30 cellular contexts compared by ENCODE assay signal in genomic region chr3:98726084-98726483, GRCh38. TPM values are rescaled to one million over a fixed set of nuclear protein-coding genes. Genes with fewer than 3 reads are reported as not detected.
DNase-seq lines count a peak whose midpoint lies in the region; FAIRE-seq and TF ChIP-seq lines count a peak whose summit lies in the region.
"Had no signal": no experiment of that assay in that cellular context is flagged by ENCODE, and none has a peak within 500 bp of the region (broad histone marks: within the 10 kb centered on the region; RNA-seq: fewer than 3 reads in every experiment).

No MANE protein-coding gene starts in this region.

- no peaks in the 10 kb centered on the region for H3K79me2 ChIP-seq in endothelial cell of umbilical vein (ENCODE audit: control insufficient read depth, insufficient read depth, low read length)

- no peak overlapping the region for H3K27ac Mint-ChIP-seq in glutamatergic neuron (ENCODE audit: unreplicated experiment)
- H3K27ac Mint-ChIP-seq: activated T-cell treated with anti-CD3 and anti-CD28 coated beads, Interleukin-2, amount 50 U/mL, for 72 hours; CD8-positive, alpha-beta memory T cell; effector memory CD8-positive, alpha-beta T cell; type B pancreatic cell; WTC11 had no signal

- H3K27me3 ChIP-seq in endothelial cell of umbilical vein (ENCODE audit: control insufficient read depth in 2 of 2, insufficient read depth in 2 of 2, low read length in 2 of 2) (no peaks in the 10 kb centered on the region), BE2C (no peaks in the 10 kb centered on the region)

- no peak overlapping the region for H2AFZ ChIP-seq in endothelial cell of umbilical vein (ENCODE audit: low read depth, low read length)
- H2AFZ ChIP-seq: PC-9 had no signal

- H3K9ac ChIP-seq in endothelial cell of umbilical vein (replicated peaks; ENCODE audit: extremely low read depth, insufficient read depth, low read length): no peak overlapping the region

- H4K20me1 ChIP-seq in endothelial cell of umbilical vein (replicated peaks; ENCODE audit: control insufficient read depth, extremely low read depth, insufficient read depth, low read length): no peaks in the 10 kb centered on the region

- H3K4me2 ChIP-seq in endothelial cell of umbilical vein (ENCODE audit: insufficient read depth, low read length): no peak overlapping the region
- H3K4me2 ChIP-seq: PC-9 had no signal

- H3K4me3 ChIP-seq in endothelial cell of umbilical vein (replicated peaks in 1 of 3; ENCODE audit: insufficient read depth in 1 of 3, low read depth in 1 of 3, low read length in 3 of 3) (no peak overlapping the region), BE2C (ENCODE audit: low read depth, low read length) (no peak overlapping the region)
- H3K4me3 ChIP-seq: coronary artery, HAP-1, left lung, PC-9 had no signal

- H3K27ac ChIP-seq in endothelial cell of umbilical vein (ENCODE audit: insufficient read depth, low read depth, low read length): no peak overlapping the region
- H3K27ac ChIP-seq: coronary artery, left lung, PC-9 had no signal

- peaks cover 16% of the 10 kb centered on the region for H3K4me1 ChIP-seq in endothelial cell of umbilical vein (ENCODE audit: control insufficient read depth, extremely low read depth, insufficient read depth, low read length)
- H3K4me1 ChIP-seq in BE2C: no peaks in the 10 kb centered on the region
- H3K4me1 ChIP-seq: left lung had no signal

- H3K9me3 ChIP-seq in endothelial cell of umbilical vein (replicated peaks; ENCODE audit: control insufficient read depth, insufficient read depth, low read length) (no peaks in the 10 kb centered on the region), BE2C (no peaks in the 10 kb centered on the region)
- H3K9me3 ChIP-seq: HAP-1, left lung had no signal

- TF ChIP-seq POLR2A in endothelial cell of umbilical vein (IDR thresholded peaks at IDR 0.05; ENCODE audit: low read depth, low read length): no peak

- H3K36me3 ChIP-seq in endothelial cell of umbilical vein (ENCODE audit: control insufficient read depth in 2 of 2, extremely low read depth in 1 of 2, insufficient read depth in 2 of 2, low read length in 2 of 2): no peaks in the 10 kb centered on the region
- H3K36me3 ChIP-seq in BE2C: no peaks in the 10 kb centered on the region
- H3K36me3 ChIP-seq: HAP-1, left lung had no signal

- peak; percentile 23 for DNase-seq in GM03348 (ENCODE audit: low spot score)
- peak; percentile 26 for DNase-seq in RPMI7951 (ENCODE audit: low read depth)
- peak; percentile 47 for DNase-seq in endothelial cell of umbilical vein (ENCODE audit: low read depth, low spot score)
- DNase-seq in NCI-H2196 (lab: John Stamatoyannopoulos, UW; ENCODE audit: unreplicated experiment): no peak
- no peak for DNase-seq in BE2C
- no peak for DNase-seq in glutamatergic neuron
- DNase-seq in NCI-H1436 (lab: John Stamatoyannopoulos, UW): no peak
- DNase-seq: activated CD4-positive, alpha-beta T cell treated with anti-CD3 and anti-CD28 coated beads, Interleukin-2, amount 50 U/mL, for 1 hour; activated naive CD4-positive, alpha-beta T cell; activated T-cell treated with anti-CD3 and anti-CD28 coated beads, Interleukin-2, amount 50 U/mL, for 72 hours; CD8-positive, alpha-beta memory T cell; DMS 273 treated with DMSO at 0.1 percent for 48 hours; effector memory CD8-positive, alpha-beta T cell; hippocampal formation; Karpas-422; left lung; MV-4-11; NCI-H1694; NCI-H524; PC-9; right cardiac atrium; Right ventricle myocardium superior; stimulated activated CD4-positive, alpha-beta T cell treated with anti-CD3 and anti-CD28 coated beads, Interleukin-12 subunit alpha, Interleukin-12 subunit beta, amount 100 ng/mL, for 4 hours; stimulated activated CD4-positive, alpha-beta T cell treated with anti-CD3 and anti-CD28 coated beads, Interleukin-4, amount 100 ng/mL, for 1 hour; T-helper 9 cell had no signal

- H3K36me3 Mint-ChIP-seq in glutamatergic neuron (ENCODE audit: unreplicated experiment): no peaks in the 10 kb centered on the region
- H3K36me3 Mint-ChIP-seq: type B pancreatic cell, WTC11 had no signal

- TF ChIP-seq CTCF in endothelial cell of umbilical vein (IDR thresholded peaks at IDR 0.05; ENCODE audit: extremely low read depth in 1 of 2, insufficient read depth in 1 of 2, low read depth in 1 of 2, low read length in 2 of 2): no peak
- TF ChIP-seq CTCF in BE2C (IDR thresholded peaks at IDR 0.05; ENCODE audit: low read depth, low read length): no peak
- no peak for TF ChIP-seq CTCF in glutamatergic neuron (IDR thresholded peaks at IDR 0.05; ENCODE audit: partially characterized antibody, unreplicated experiment)

- no peak overlapping the region for H3K4me3 Mint-ChIP-seq in glutamatergic neuron (ENCODE audit: unreplicated experiment)
- H3K4me3 Mint-ChIP-seq: activated T-cell treated with anti-CD3 and anti-CD28 coated beads, Interleukin-2, amount 50 U/mL, for 72 hours; CD8-positive, alpha-beta memory T cell; effector memory CD8-positive, alpha-beta T cell; type B pancreatic cell; WTC11 had no signal

- intact Hi-C loops in endothelial cell of umbilical vein (cut with micrococcal nuclease): no loop called here

- no peak for FAIRE-seq in endothelial cell of umbilical vein (lab: Jason Lieb, UNC)
- FAIRE-seq: frontal cortex had no signal

- no TSS peak for BruUV-seq in endothelial cell of umbilical vein (replicated peaks; lab: Mats Ljungman, UMichigan)

- no peaks in the 10 kb centered on the region for H3K9me1 ChIP-seq in endothelial cell of umbilical vein (replicated peaks; ENCODE audit: control insufficient read depth, extremely low read depth, insufficient read depth, low read length)

- dilution Hi-C loops in endothelial cell of umbilical vein (cut with MboI; ENCODE audit: extremely low pct_ligation_motif_present, low sequenced_read_pairs): no loop called here

- POLR2A ChIA-PET in endothelial cell of umbilical vein (lab: Charles Lee): no interaction called here

- no peaks in the 10 kb centered on the region for H3K9me3 Mint-ChIP-seq in glutamatergic neuron (ENCODE audit: unreplicated experiment)
- H3K9me3 Mint-ChIP-seq: activated T-cell treated with anti-CD3 and anti-CD28 coated beads, Interleukin-2, amount 50 U/mL, for 72 hours; CD8-positive, alpha-beta memory T cell; effector memory CD8-positive, alpha-beta T cell; type B pancreatic cell had no signal

- CTCF ChIA-PET in endothelial cell of umbilical vein (lab: Charles Lee): interaction anchor here (1.0 to 1.7 kb wide), 5 partner anchors 9 to 447 kb away, joined by 3 to 7 read pairs (median 4); no protein-coding TSS in a partner anchor

- H3K27me3 Mint-ChIP-seq in glutamatergic neuron (ENCODE audit: unreplicated experiment): peaks cover 2% of the 10 kb centered on the region
- H3K27me3 Mint-ChIP-seq: type B pancreatic cell had no signal

- peaks cover 6% of the 10 kb centered on the region for H3K4me1 Mint-ChIP-seq in glutamatergic neuron (ENCODE audit: low read depth, unreplicated experiment)
- H3K4me1 Mint-ChIP-seq: CD8-positive, alpha-beta memory T cell had no signal

TF ChIP-seq in endothelial cell of umbilical vein, 7 proteins besides CTCF, POLR2A, EP300 and RAD21:
- TF ChIP-seq EZH2 (IDR thresholded peaks at IDR 0.05; ENCODE audit: borderline replicate concordance, low read depth, low read length, severe bottlenecking) (no peak), FOS (IDR thresholded peaks at IDR 0.05; ENCODE audit: borderline replicate concordance, insufficient read depth, low read length) (no peak), MYC (IDR thresholded peaks at IDR 0.05; ENCODE audit: low read depth, low read length) (no peak), POLR2AphosphoS5 (IDR thresholded peaks at IDR 0.05; ENCODE audit: insufficient read depth, low read depth, low read length) (no peak), GATA2 (IDR thresholded peaks at IDR 0.05; ENCODE audit: insufficient read depth, insufficient read length, low read depth, low read length) (no peak), JUN (IDR thresholded peaks at IDR 0.05; ENCODE audit: borderline replicate concordance, insufficient read depth, insufficient read length, low read depth) (no peak), MAX (IDR thresholded peaks at IDR 0.05; ENCODE audit: insufficient read depth, insufficient read length) (no peak)

RNA-seq across cellular contexts. Expression of gene ST3GAL6, which starts 37.1 kb away (rescaled TPM):
- total RNA-seq in RPMI7951 (2014; rRNA removed; shearing (Covaris generic)): 8.6 and 10.5 TPM in 2 replicates
- 17.7 and 35.9 TPM in 2 replicates for total RNA-seq in endothelial cell of umbilical vein
- polyA plus RNA-seq in endothelial cell of umbilical vein: 11.3 and 13.2 TPM in 2 replicates
- 9.4 and 9.9 TPM in 2 replicates for polyA plus RNA-seq in endothelial cell of umbilical vein (2011; cell fraction: cytosol; rRNA removed)
- polyA plus RNA-seq in endothelial cell of umbilical vein (2011; cell fraction: nucleus; rRNA removed): 44.5 and 49.7 TPM in 2 replicates
- polyA plus RNA-seq in endothelial cell of umbilical vein (2012): 19.5 and 21.1 TPM in 2 replicates
- 11.9 and 23.9 TPM in 2 replicates for polyA minus RNA-seq in endothelial cell of umbilical vein
- not detected for polyA minus RNA-seq in endothelial cell of umbilical vein (2011; cell fraction: cytosol; rRNA and poly(A)+ RNA removed)
- polyA minus RNA-seq in endothelial cell of umbilical vein (2011; cell fraction: nucleus; rRNA and poly(A)+ RNA removed): 35.4 and 40.4 TPM in 2 replicates
- polyA plus RNA-seq in BE2C (2012; ENCODE audit: insufficient read depth, insufficient read length, low read depth): 59.5 TPM
- total RNA-seq in glutamatergic neuron (ENCODE audit: unreplicated experiment): 52.9 TPM
- polyA plus RNA-seq: CD8-positive, alpha-beta memory T cell had no signal

Comparison
In these comparisons a context has a peak if more than half of its experiments do, and no peak if none do; other contexts are left out.
1. DNase-seq: peak in GM03348 (single experiment), RPMI7951 (single experiment) and endothelial cell of umbilical vein (single experiment); none in NCI-H2196 (single experiment), BE2C (single experiment), glutamatergic neuron (single experiment) and NCI-H1436 (single experiment).